ENCODE assay signal across 1 cellular context in the genomic region with DNA sequence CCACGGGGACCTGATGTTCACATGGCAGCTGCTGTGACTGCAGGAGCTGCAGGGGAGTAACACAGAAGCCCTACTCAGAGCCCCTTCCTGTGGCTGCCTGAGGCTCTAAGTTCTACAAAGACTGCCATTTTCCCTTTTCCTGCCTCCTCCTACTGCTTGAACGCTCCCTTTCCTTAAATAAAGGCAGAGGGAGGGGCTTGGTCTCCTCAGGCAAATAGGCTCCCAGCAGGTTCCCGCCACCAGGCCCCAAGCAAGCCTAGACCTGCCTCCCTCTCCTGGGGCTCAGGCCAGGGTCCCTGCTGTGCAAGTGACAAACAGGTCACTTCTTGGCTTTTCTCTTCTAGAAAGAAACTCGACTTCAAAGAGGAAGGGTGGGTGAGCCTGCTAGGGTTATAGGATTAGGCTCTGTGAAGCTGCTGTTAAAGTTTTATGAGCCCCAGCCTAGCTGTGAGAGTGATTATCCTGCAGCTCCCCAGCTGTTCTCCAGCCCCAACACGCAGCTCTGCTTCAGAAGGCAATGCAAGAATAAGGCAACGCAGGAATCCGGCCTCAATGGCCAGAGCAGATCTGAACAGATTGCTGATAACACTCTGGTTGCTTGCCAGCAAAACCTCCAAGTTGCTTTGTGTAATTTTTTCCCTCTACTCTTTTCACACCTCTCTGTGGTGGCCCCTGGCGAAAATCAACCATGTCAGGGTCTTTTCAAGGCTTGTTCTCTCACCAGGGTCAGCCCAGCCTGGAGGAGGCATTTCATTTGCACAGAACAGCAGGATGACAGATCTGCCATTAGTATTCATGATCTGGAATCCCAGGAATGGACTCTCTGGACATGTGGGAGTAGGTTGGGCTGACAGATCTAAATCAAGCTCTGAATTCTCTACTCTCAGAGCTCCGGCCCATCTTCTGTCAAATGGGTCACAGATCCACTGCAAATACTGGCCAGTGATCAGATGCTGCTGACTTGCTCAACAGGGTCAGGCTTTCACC.
TF ChIP-seq lines count a peak whose summit lies in the region.

No MANE protein-coding gene starts in this region.

TF ChIP-seq in HEK293, 187 proteins besides CTCF, POLR2A, EP300 and RAD21 (continued from another document and continues in another):
- TF ChIP-seq ZNF335 (tag by site-specific recombination; conservative IDR thresholded peaks at IDR 0.05) (peak; percentile 72), ZNF654 (tag by site-specific recombination; IDR thresholded peaks at IDR 0.05; ENCODE audit: low read depth) (no peak), RBAK (tag by site-specific recombination; IDR thresholded peaks at IDR 0.05) (no peak), ZNF366 (tag by site-specific recombination; conservative IDR thresholded peaks at IDR 0.05) (peak; percentile 82), GLIS1 (tag by site-specific recombination; IDR thresholded peaks at IDR 0.05) (peak; percentile 97), GLI4 (tag by site-specific recombination; IDR thresholded peaks at IDR 0.05) (no peak), ZNF404 (tag by site-specific recombination; IDR thresholded peaks at IDR 0.05) (no peak), ZNF221 (tag by site-specific recombination; IDR thresholded peaks at IDR 0.05; ENCODE audit: borderline replicate concordance) (no peak), HOXC10 (CRISPR knock-in tag; IDR thresholded peaks at IDR 0.05) (no peak), ZNF48 (tag by site-specific recombination; IDR thresholded peaks at IDR 0.05) (no peak), ZNF776 (tag by site-specific recombination; IDR thresholded peaks at IDR 0.05; ENCODE audit: borderline replicate concordance) (no peak), ZNF544 (tag by site-specific recombination; IDR thresholded peaks at IDR 0.05) (no peak), ZNF169 (tag by site-specific recombination; IDR thresholded peaks at IDR 0.05) (no peak), KLF7 (tag by site-specific recombination; IDR thresholded peaks at IDR 0.05; ENCODE audit: borderline replicate concordance) (peak; percentile 95; the same call in 1 of the 2 replicates), HOXA7 (CRISPR knock-in tag; IDR thresholded peaks at IDR 0.05; ENCODE audit: borderline replicate concordance) (no peak), SP7 (tag by site-specific recombination; IDR thresholded peaks at IDR 0.05) (peak; percentile 92), ZBTB8A (tag by site-specific recombination; IDR thresholded peaks at IDR 0.05) (peak; percentile 88), ZNF623 (tag by site-specific recombination; IDR thresholded peaks at IDR 0.05) (no peak), TRIM28 (IDR thresholded peaks at IDR 0.05; ENCODE audit: borderline replicate concordance, low read length) (peak; percentile 94), SCRT1 (tag by site-specific recombination; IDR thresholded peaks at IDR 0.05; ENCODE audit: borderline replicate concordance) (peak; percentile 87), ZNF626 (tag by site-specific recombination; IDR thresholded peaks at IDR 0.05) (no peak), ZNF311 (tag by site-specific recombination; IDR thresholded peaks at IDR 0.05; ENCODE audit: borderline replicate concordance) (no peak), ZEB2 (tag by site-specific recombination; IDR thresholded peaks at IDR 0.05) (peak; percentile 63; the same call in 1 of the 2 replicates), ZNF121 (tag by site-specific recombination; IDR thresholded peaks at IDR 0.05) (no peak; the same call in 1 of the 2 replicates), ZNF223 (tag by site-specific recombination; IDR thresholded peaks at IDR 0.05) (no peak), ZNF658 (tag by site-specific recombination; IDR thresholded peaks at IDR 0.05) (no peak), ZNF266 (tag by site-specific recombination; IDR thresholded peaks at IDR 0.05; ENCODE audit: low read depth) (no peak), ZNF768 (tag by site-specific recombination; IDR thresholded peaks at IDR 0.05) (no peak), ZNF501 (tag by site-specific recombination; IDR thresholded peaks at IDR 0.05) (0 out of 2 replicates have a peak, but pooled peaks have one; percentile 78), ZNF664 (tag by site-specific recombination; IDR thresholded peaks at IDR 0.05) (peak; percentile 59; the same call in 1 of the 2 replicates), SETDB1 (IDR thresholded peaks at IDR 0.05; ENCODE audit: insufficient read length, low read length) (peak; percentile 35), ZNF2 (tag by site-specific recombination; IDR thresholded peaks at IDR 0.05) (no peak), ZNF184 (tag by site-specific recombination; IDR thresholded peaks at IDR 0.05) (no peak), ZNF792 (tag by site-specific recombination; IDR thresholded peaks at IDR 0.05) (no peak), ZNF350 (tag by site-specific recombination; IDR thresholded peaks at IDR 0.05) (no peak), ZNF660 (tag by site-specific recombination; IDR thresholded peaks at IDR 0.05) (peak; percentile 83; the same call in 1 of the 2 replicates), EGR2 (tag by site-specific recombination; IDR thresholded peaks at IDR 0.05; ENCODE audit: low read depth) (no peak), ZNF138 (tag by site-specific recombination; IDR thresholded peaks at IDR 0.05; ENCODE audit: borderline replicate concordance) (no peak), ZNF274 (IDR thresholded peaks at IDR 0.05; ENCODE audit: low read length) (no peak), ZNF274 (tag by site-specific recombination; IDR thresholded peaks at IDR 0.05; ENCODE audit: borderline replicate concordance) (no peak), MYNN (tag by site-specific recombination; IDR thresholded peaks at IDR 0.05; ENCODE audit: borderline replicate concordance) (no peak), ZNF701 (tag by site-specific recombination; IDR thresholded peaks at IDR 0.05) (0 out of 2 replicates have a peak, but pooled peaks have one; percentile 17)
- TF ChIP-seq, protein P1, sequence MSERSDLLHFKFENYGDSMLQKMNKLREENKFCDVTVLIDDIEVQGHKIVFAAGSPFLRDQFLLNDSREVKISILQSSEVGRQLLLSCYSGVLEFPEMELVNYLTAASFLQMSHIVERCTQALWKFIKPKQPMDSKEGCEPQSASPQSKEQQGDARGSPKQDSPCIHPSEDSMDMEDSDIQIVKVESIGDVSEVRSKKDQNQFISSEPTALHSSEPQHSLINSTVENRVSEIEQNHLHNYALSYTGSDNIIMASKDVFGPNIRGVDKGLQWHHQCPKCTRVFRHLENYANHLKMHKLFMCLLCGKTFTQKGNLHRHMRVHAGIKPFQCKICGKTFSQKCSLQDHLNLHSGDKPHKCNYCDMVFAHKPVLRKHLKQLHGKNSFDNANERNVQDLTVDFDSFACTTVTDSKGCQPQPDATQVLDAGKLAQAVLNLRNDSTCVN (tag by site-specific recombination; optimal IDR thresholded peaks at IDR 0.05): no peak
- TF ChIP-seq, protein P2, sequence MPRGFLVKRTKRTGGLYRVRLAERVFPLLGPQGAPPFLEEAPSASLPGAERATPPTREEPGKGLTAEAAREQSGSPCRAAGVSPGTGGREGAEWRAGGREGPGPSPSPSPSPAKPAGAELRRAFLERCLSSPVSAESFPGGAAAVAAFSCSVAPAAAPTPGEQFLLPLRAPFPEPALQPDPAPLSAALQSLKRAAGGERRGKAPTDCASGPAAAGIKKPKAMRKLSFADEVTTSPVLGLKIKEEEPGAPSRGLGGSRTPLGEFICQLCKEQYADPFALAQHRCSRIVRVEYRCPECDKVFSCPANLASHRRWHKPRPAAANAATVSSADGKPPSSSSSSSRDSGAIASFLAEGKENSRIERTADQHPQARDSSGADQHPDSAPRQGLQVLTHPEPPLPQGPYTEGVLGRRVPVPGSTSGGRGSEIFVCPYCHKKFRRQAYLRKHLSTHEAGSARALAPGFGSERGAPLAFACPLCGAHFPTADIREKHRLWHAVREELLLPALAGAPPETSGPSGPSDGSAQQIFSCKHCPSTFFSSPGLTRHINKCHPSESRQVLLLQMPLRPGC (tag by site-specific recombination; IDR thresholded peaks at IDR 0.05): peak; percentile 41; the same call in 1 of the 2 replicates
- TF ChIP-seq, protein P3, sequence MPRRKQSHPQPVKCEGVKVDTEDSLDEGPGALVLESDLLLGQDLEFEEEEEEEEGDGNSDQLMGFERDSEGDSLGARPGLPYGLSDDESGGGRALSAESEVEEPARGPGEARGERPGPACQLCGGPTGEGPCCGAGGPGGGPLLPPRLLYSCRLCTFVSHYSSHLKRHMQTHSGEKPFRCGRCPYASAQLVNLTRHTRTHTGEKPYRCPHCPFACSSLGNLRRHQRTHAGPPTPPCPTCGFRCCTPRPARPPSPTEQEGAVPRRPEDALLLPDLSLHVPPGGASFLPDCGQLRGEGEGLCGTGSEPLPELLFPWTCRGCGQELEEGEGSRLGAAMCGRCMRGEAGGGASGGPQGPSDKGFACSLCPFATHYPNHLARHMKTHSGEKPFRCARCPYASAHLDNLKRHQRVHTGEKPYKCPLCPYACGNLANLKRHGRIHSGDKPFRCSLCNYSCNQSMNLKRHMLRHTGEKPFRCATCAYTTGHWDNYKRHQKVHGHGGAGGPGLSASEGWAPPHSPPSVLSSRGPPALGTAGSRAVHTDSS (tag by site-specific recombination; IDR thresholded peaks at IDR 0.05): no peak
- TF ChIP-seq, protein P4, sequence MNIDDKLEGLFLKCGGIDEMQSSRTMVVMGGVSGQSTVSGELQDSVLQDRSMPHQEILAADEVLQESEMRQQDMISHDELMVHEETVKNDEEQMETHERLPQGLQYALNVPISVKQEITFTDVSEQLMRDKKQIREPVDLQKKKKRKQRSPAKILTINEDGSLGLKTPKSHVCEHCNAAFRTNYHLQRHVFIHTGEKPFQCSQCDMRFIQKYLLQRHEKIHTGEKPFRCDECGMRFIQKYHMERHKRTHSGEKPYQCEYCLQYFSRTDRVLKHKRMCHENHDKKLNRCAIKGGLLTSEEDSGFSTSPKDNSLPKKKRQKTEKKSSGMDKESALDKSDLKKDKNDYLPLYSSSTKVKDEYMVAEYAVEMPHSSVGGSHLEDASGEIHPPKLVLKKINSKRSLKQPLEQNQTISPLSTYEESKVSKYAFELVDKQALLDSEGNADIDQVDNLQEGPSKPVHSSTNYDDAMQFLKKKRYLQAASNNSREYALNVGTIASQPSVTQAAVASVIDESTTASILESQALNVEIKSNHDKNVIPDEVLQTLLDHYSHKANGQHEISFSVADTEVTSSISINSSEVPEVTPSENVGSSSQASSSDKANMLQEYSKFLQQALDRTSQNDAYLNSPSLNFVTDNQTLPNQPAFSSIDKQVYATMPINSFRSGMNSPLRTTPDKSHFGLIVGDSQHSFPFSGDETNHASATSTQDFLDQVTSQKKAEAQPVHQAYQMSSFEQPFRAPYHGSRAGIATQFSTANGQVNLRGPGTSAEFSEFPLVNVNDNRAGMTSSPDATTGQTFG (tag by site-specific recombination; IDR thresholded peaks at IDR 0.05; ENCODE audit: borderline replicate concordance): no peak
- TF ChIP-seq, protein P5, sequence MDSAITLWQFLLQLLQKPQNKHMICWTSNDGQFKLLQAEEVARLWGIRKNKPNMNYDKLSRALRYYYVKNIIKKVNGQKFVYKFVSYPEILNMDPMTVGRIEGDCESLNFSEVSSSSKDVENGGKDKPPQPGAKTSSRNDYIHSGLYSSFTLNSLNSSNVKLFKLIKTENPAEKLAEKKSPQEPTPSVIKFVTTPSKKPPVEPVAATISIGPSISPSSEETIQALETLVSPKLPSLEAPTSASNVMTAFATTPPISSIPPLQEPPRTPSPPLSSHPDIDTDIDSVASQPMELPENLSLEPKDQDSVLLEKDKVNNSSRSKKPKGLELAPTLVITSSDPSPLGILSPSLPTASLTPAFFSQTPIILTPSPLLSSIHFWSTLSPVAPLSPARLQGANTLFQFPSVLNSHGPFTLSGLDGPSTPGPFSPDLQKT (IDR thresholded peaks at IDR 0.05; ENCODE audit: borderline replicate concordance, low read depth, low read length): no peak
- TF ChIP-seq, protein P6, sequence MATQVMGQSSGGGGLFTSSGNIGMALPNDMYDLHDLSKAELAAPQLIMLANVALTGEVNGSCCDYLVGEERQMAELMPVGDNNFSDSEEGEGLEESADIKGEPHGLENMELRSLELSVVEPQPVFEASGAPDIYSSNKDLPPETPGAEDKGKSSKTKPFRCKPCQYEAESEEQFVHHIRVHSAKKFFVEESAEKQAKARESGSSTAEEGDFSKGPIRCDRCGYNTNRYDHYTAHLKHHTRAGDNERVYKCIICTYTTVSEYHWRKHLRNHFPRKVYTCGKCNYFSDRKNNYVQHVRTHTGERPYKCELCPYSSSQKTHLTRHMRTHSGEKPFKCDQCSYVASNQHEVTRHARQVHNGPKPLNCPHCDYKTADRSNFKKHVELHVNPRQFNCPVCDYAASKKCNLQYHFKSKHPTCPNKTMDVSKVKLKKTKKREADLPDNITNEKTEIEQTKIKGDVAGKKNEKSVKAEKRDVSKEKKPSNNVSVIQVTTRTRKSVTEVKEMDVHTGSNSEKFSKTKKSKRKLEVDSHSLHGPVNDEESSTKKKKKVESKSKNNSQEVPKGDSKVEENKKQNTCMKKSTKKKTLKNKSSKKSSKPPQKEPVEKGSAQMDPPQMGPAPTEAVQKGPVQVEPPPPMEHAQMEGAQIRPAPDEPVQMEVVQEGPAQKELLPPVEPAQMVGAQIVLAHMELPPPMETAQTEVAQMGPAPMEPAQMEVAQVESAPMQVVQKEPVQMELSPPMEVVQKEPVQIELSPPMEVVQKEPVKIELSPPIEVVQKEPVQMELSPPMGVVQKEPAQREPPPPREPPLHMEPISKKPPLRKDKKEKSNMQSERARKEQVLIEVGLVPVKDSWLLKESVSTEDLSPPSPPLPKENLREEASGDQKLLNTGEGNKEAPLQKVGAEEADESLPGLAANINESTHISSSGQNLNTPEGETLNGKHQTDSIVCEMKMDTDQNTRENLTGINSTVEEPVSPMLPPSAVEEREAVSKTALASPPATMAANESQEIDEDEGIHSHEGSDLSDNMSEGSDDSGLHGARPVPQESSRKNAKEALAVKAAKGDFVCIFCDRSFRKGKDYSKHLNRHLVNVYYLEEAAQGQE (tag by site-specific recombination; IDR thresholded peaks at IDR 0.05): no peak
- TF ChIP-seq, protein P7, sequence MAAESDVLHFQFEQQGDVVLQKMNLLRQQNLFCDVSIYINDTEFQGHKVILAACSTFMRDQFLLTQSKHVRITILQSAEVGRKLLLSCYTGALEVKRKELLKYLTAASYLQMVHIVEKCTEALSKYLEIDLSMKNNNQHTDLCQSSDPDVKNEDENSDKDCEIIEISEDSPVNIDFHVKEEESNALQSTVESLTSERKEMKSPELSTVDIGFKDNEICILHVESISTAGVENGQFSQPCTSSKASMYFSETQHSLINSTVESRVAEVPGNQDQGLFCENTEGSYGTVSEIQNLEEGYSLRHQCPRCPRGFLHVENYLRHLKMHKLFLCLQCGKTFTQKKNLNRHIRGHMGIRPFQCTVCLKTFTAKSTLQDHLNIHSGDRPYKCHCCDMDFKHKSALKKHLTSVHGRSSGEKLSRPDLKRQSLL (tag by site-specific recombination; IDR thresholded peaks at IDR 0.05): peak; percentile 89
- TF ChIP-seq, protein P8, sequence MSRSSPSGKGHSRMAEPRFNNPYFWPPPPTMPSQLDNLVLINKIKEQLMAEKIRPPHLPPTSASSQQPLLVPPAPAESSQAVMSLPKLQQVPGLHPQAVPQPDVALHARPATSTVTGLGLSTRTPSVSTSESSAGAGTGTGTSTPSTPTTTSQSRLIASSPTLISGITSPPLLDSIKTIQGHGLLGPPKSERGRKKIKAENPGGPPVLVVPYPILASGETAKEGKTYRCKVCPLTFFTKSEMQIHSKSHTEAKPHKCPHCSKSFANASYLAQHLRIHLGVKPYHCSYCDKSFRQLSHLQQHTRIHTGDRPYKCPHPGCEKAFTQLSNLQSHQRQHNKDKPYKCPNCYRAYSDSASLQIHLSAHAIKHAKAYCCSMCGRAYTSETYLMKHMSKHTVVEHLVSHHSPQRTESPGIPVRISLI (tag by site-specific recombination; IDR thresholded peaks at IDR 0.05): no peak
